ENCODE assay signal across 24 cellular contexts in the genomic region with DNA sequence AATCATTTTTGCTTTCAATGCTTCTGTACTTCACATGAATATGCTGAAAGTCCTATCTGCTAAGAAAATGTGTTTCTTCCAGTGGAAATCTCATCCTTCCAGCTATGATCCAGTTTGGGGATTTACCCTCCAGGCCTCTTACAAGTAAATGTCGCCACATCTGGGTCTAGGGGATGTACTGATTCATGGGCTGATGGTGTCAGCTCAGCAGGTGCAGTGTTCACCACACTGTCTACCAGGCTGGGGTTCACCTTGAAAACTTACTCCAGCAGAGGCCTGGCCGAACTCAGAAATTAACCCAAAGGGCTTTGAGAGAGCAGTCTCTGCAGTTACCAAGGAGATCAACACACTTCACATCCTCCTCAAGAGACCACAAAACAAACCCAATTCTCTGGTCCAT.
"Had no signal": no experiment of that assay in that cellular context is flagged by ENCODE, and none has a peak within 500 bp of the region (broad histone marks: within the 10 kb centered on the region; RNA-seq: fewer than 3 reads in every experiment).

No MANE protein-coding gene starts in this region.

- H3K4me3 ChIP-seq: colonic mucosa, esophagus squamous epithelium, gastrocnemius medialis, heart right ventricle, left lung, lower lobe of right lung had no signal

- ATAC-seq: effector memory CD8-positive, alpha-beta T cell; esophagus mucosa; gastrocnemius medialis; heart right ventricle; left cardiac atrium; left lung; left ventricle myocardium superior; lower lobe of right lung; naive thymus-derived CD4-positive, alpha-beta T cell had no signal

- H3K9me3 Mint-ChIP-seq: endodermal cell had no signal

- H3K27me3 Mint-ChIP-seq: dendritic cell treated with granulocyte-macrophage colony-stimulating factor and Interleukin-4, amounts not matched to agents 40 ng/mL and 50 ng/mL, for 4 days; effector memory CD8-positive, alpha-beta T cell; naive thymus-derived CD4-positive, alpha-beta T cell had no signal

- H3K27ac Mint-ChIP-seq: dendritic cell treated with granulocyte-macrophage colony-stimulating factor and Interleukin-4, amounts not matched to agents 40 ng/mL and 50 ng/mL, for 4 days; effector memory CD8-positive, alpha-beta T cell; endodermal cell; naive thymus-derived CD4-positive, alpha-beta T cell had no signal

- H3K27ac ChIP-seq: colonic mucosa, epithelial cell of prostate, esophagus squamous epithelium, gastrocnemius medialis, heart right ventricle, left lung, lower lobe of right lung had no signal

- H3K4me1 ChIP-seq: colonic mucosa, esophagus squamous epithelium, gastrocnemius medialis, left lung, lower lobe of right lung had no signal

- H3K27me3 ChIP-seq: colonic mucosa, esophagus squamous epithelium, gastrocnemius medialis, heart right ventricle, left lung had no signal

- H3K9me3 ChIP-seq: colonic mucosa, esophagus squamous epithelium, gastrocnemius medialis, heart right ventricle, left lung, lower lobe of right lung had no signal

- H3K36me3 ChIP-seq: colonic mucosa, gastrocnemius medialis, heart right ventricle, left lung, lower lobe of right lung had no signal

- DNase-seq: colonic mucosa; cortex of kidney; effector CD8-positive, alpha-beta T cell; effector memory CD8-positive, alpha-beta T cell; endodermal cell; erythroblast; esophagus squamous epithelium; foreskin fibroblast; foreskin melanocyte; gastrocnemius medialis; glutamatergic neuron; head of caudate nucleus; heart right ventricle; hippocampal formation; left cardiac atrium; left lung; left ventricle myocardium superior; lower lobe of right lung; mesendoderm; midbrain; naive thymus-derived CD4-positive, alpha-beta T cell had no signal

- H3K4me3 Mint-ChIP-seq: dendritic cell treated with granulocyte-macrophage colony-stimulating factor and Interleukin-4, amounts not matched to agents 40 ng/mL and 50 ng/mL, for 4 days; effector memory CD8-positive, alpha-beta T cell; endodermal cell; naive thymus-derived CD4-positive, alpha-beta T cell had no signal
